In the genomic region with DNA sequence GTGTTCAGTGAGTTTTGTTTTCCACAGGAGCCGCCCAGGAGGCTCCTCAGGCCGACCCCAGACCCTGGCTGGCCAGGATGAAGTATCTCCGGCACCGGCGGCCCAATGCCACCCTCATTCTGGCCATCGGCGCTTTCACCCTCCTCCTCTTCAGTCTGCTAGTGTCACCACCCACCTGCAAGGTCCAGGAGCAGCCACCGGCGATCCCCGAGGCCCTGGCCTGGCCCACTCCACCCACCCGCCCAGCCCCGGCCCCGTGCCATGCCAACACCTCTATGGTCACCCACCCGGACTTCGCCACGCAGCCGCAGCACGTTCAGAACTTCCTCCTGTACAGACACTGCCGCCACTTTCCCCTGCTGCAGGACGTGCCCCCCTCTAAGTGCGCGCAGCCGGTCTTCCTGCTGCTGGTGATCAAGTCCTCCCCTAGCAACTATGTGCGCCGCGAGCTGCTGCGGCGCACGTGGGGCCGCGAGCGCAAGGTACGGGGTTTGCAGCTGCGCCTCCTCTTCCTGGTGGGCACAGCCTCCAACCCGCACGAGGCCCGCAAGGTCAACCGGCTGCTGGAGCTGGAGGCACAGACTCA, we compare ENCODE assay signal across 22 cellular contexts. TPM values are rescaled to one million over a fixed set of nuclear protein-coding genes. Genes with fewer than 3 reads are reported as not detected.
A peak's percentile ranks its signal among the peaks of the same experiment; 100 is the strongest.
DNase-seq lines count a peak whose midpoint lies in the region; ATAC-seq and TF ChIP-seq lines count a peak whose summit lies in the region.
"Had no signal": no experiment of that assay in that cellular context is flagged by ENCODE, and none has a peak within 500 bp of the region (broad histone marks: within the 10 kb centered on the region; RNA-seq: fewer than 3 reads in every experiment).

No MANE protein-coding gene starts in this region.

- no peaks in the 10 kb centered on the region for H3K27me3 Mint-ChIP-seq in stimulated activated naive CD8-positive, alpha-beta T cell treated with anti-CD3 and anti-CD28 coated beads, Interleukin-15, amount 100 ng/mL, for 72 hours
- H3K27me3 Mint-ChIP-seq in activated naive CD8-positive, alpha-beta T cell treated with anti-CD3 and anti-CD28 coated beads, Interleukin-2, amount 50 U/mL, for 24 hours: peaks cover 1% of the 10 kb centered on the region

- TF ChIP-seq CTCF in ovary (IDR thresholded peaks at IDR 0.05): no peak

- H3K9me3 Mint-ChIP-seq in stimulated activated naive CD8-positive, alpha-beta T cell treated with anti-CD3 and anti-CD28 coated beads, Interleukin-15, amount 100 ng/mL, for 72 hours: no peaks in the 10 kb centered on the region
- no peaks in the 10 kb centered on the region for H3K9me3 Mint-ChIP-seq in activated naive CD8-positive, alpha-beta T cell treated with anti-CD3 and anti-CD28 coated beads, Interleukin-2, amount 50 U/mL, for 24 hours
- H3K9me3 Mint-ChIP-seq: WTC11 had no signal

- H3K4me1 Mint-ChIP-seq in stimulated activated naive CD8-positive, alpha-beta T cell treated with anti-CD3 and anti-CD28 coated beads, Interleukin-15, amount 100 ng/mL, for 72 hours: peaks cover 31% of the 10 kb centered on the region
- peaks cover 23% of the 10 kb centered on the region for H3K4me1 Mint-ChIP-seq in activated naive CD8-positive, alpha-beta T cell treated with anti-CD3 and anti-CD28 coated beads, Interleukin-2, amount 50 U/mL, for 24 hours
- H3K4me1 Mint-ChIP-seq: WTC11 had no signal

- TF ChIP-seq POLR2A in ovary (IDR thresholded peaks at IDR 0.05): no peak

- ATAC-seq in stimulated activated naive CD8-positive, alpha-beta T cell treated with anti-CD3 and anti-CD28 coated beads, Interleukin-15, amount 100 ng/mL, for 72 hours: peak; percentile 58
- no peak for ATAC-seq in stimulated activated naive CD8-positive, alpha-beta T cell treated with anti-CD3 and anti-CD28 coated beads, Interleukin-15, Interleukin-2, amounts not matched to agents 100 U/mL and 50 U/mL, for 24 hours
- ATAC-seq in activated naive CD8-positive, alpha-beta T cell treated with anti-CD3 and anti-CD28 coated beads, Interleukin-2, amount 50 U/mL, for 24 hours: no peak
- ATAC-seq in GM19455 (IDR thresholded peaks at IDR 0.05; ENCODE audit: unreplicated experiment): no peak
- ATAC-seq: heart right ventricle, lower lobe of right lung, WTC11 had no signal

- intact Hi-C loops in ovary (cut with DNase I): no loop called here

- no peaks in the 10 kb centered on the region for H3K9me3 ChIP-seq in ovary
- H3K9me3 ChIP-seq: HAP-1, lower lobe of right lung, suprapubic skin had no signal

- H3K4me1 ChIP-seq in ovary (ENCODE audit: insufficient read depth): no peaks in the 10 kb centered on the region
- H3K4me1 ChIP-seq: HAP-1, suprapubic skin had no signal

- no peak overlapping the region for H3K27ac Mint-ChIP-seq in stimulated activated naive CD8-positive, alpha-beta T cell treated with anti-CD3 and anti-CD28 coated beads, Interleukin-15, amount 100 ng/mL, for 72 hours
- no peak overlapping the region for H3K27ac Mint-ChIP-seq in activated naive CD8-positive, alpha-beta T cell treated with anti-CD3 and anti-CD28 coated beads, Interleukin-2, amount 50 U/mL, for 24 hours
- H3K27ac Mint-ChIP-seq: WTC11 had no signal

- no peaks in the 10 kb centered on the region for H3K36me3 Mint-ChIP-seq in activated naive CD8-positive, alpha-beta T cell treated with anti-CD3 and anti-CD28 coated beads, Interleukin-2, amount 50 U/mL, for 24 hours (ENCODE audit: low read depth)
- H3K36me3 Mint-ChIP-seq: WTC11 had no signal

- DNase-seq in stimulated activated naive CD8-positive, alpha-beta T cell treated with anti-CD3 and anti-CD28 coated beads, Interleukin-15, amount 100 ng/mL, for 72 hours: no peak
- DNase-seq in stimulated activated naive CD8-positive, alpha-beta T cell treated with anti-CD3 and anti-CD28 coated beads, Interleukin-15, Interleukin-2, amounts not matched to agents 100 U/mL and 50 U/mL, for 24 hours: no peak
- DNase-seq in RPMI8226: peak; percentile 26
- no peak for DNase-seq in activated naive CD8-positive, alpha-beta T cell treated with anti-CD3 and anti-CD28 coated beads, Interleukin-2, amount 50 U/mL, for 24 hours
- no peak for DNase-seq in NCI-H446 treated with DMSO at 0.1 percent for 48 hours (lab: John Stamatoyannopoulos, UW)
- DNase-seq in ovary: no peak
- no peak for DNase-seq in dermis blood vessel endothelial cell
- DNase-seq: cerebellar nuclear complex; heart right ventricle; islet precursor cell; lower lobe of right lung; MM.1S; NCI-H187 treated with DMSO at 0.1 percent for 48 hours; NCI-H526 treated with DMSO at 0.1 percent for 48 hours; SIG-M5; stimulated activated CD4-positive, alpha-beta T cell treated with anti-CD3 and anti-CD28 coated beads, Interleukin-4, amount 100 ng/mL, for 24 hours had no signal

- 67 to 78% (median 76%) methylated on average over 38 of the region's 38 CpGs for WGBS in ovary, 3 donors

- H3K36me3 ChIP-seq in ovary: no peaks in the 10 kb centered on the region
- H3K36me3 ChIP-seq: HAP-1, heart right ventricle, lower lobe of right lung, suprapubic skin had no signal

- no peaks in the 10 kb centered on the region for H3K27me3 ChIP-seq in ovary

- TF ChIP-seq EP300 in ovary (IDR thresholded peaks at IDR 0.05): no peak

- no peak overlapping the region for H3K4me3 ChIP-seq in ovary
- H3K4me3 ChIP-seq: HAP-1, heart right ventricle, lower lobe of right lung, suprapubic skin had no signal

- peak overlapping the region; percentile 32 to 78 for H3K4me3 Mint-ChIP-seq in stimulated activated naive CD8-positive, alpha-beta T cell treated with anti-CD3 and anti-CD28 coated beads, Interleukin-15, amount 100 ng/mL, for 72 hours
- H3K4me3 Mint-ChIP-seq in activated naive CD8-positive, alpha-beta T cell treated with anti-CD3 and anti-CD28 coated beads, Interleukin-2, amount 50 U/mL, for 24 hours: peak overlapping the region; percentile 34
- H3K4me3 Mint-ChIP-seq: WTC11 had no signal

- H3K27ac ChIP-seq in ovary: no peak overlapping the region
- H3K27ac ChIP-seq: heart right ventricle, lower lobe of right lung, suprapubic skin had no signal

RNA-seq across cellular contexts. Expression of gene B3GNT3, which starts 12.9 kb away (rescaled TPM):
- under 1 TPM in 5 of 7 donors, not detected in 2; 0.34 to 0.79 (median 0.51) TPM for total RNA-seq in ovary
- under 1 TPM; 0.25 to 0.28 TPM for polyA plus RNA-seq in ovary
- 0.42 TPM in 1 of 2 replicates, not detected in the other for total RNA-seq in dermis blood vessel endothelial cell
- total RNA-seq: heart right ventricle, skeletal muscle tissue had no signal
- polyA plus RNA-seq: heart right ventricle had no signal

RNA-seq across cellular contexts. Expression of gene INSL3, which starts 13.5 kb away (rescaled TPM):
- total RNA-seq in ovary (1 to 10 TPM in 4 of 7 donors, under 1 TPM in 2, not detected in 1; 0.38 to 4.9 (median 1.4) TPM), dermis blood vessel endothelial cell (not detected in 2 replicates)
- polyA plus RNA-seq in ovary: 100 to 1,000 TPM; 103 to 121 TPM
- total RNA-seq: heart right ventricle, lower lobe of right lung, posterior vena cava, skeletal muscle tissue, suprapubic skin had no signal

RNA-seq across cellular contexts. Expression of gene JAK3, which starts 40.0 kb away (rescaled TPM):
- total RNA-seq in ovary (10 to 100 TPM in 6 of 7 donors, 1 to 10 TPM in 1; 7.5 to 35.5 (median 25.7) TPM), dermis blood vessel endothelial cell (3.2 and 4.1 TPM in 2 replicates)
- polyA plus RNA-seq in ovary: 10 to 100 TPM in 1 of 2 donors, 1 to 10 TPM in 1; 6.6 to 12.7 TPM

RNA-seq across cellular contexts. Expression of gene RPL18A, which starts 51.9 kb away (rescaled TPM):
- total RNA-seq in ovary (1,000 to 10,000 TPM; 2,762 to 5,071 (median 3,195) TPM), dermis blood vessel endothelial cell (793 and 1,347 TPM in 2 replicates)
- polyA plus RNA-seq in ovary: 1,000 to 10,000 TPM in 1 of 2 donors, 100 to 1,000 TPM in 1; 636 to 4,721 TPM

RNA-seq across cellular contexts. Expression of gene FCHO1, which starts 56.5 kb away (rescaled TPM):
- 1 to 10 TPM; 1.7 to 4.3 (median 3.0) TPM for total RNA-seq in ovary
- polyA plus RNA-seq in ovary: 1 to 10 TPM in 1 of 2 donors, under 1 TPM in 1; 0.95 to 2.0 TPM
- 0.51 and 0.56 TPM in 2 replicates for total RNA-seq in dermis blood vessel endothelial cell
